Comparison of ENCODE assay signal across 13 cellular contexts in the genomic region with DNA sequence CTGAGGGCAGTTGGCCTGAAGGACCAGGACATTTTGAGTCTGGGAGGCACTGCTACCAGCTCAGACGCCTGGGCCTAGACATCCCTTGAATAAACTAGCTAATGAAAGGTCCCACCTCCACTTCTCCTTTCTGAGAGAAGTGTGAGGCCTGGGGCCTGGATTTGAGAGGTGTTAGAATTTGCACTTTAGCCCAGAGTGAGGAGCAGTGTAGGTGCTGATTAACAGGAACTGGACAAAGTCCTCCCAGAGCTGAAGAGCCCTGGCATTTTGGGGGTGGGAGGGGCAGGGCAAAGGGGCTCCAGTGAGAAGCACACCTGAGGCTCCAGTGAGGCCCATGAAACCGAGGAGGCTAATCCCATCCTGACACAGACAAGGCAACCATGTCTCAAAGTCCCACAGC. TPM values are rescaled to one million over a fixed set of nuclear protein-coding genes. Genes with fewer than 3 reads are reported as not detected.
DNase-seq lines count a peak whose midpoint lies in the region; TF ChIP-seq lines count a peak whose summit lies in the region.
"Had no signal": no experiment of that assay in that cellular context is flagged by ENCODE, and none has a peak within 500 bp of the region (broad histone marks: within the 10 kb centered on the region; RNA-seq: fewer than 3 reads in every experiment).

No MANE protein-coding gene starts in this region.

- H3K18ac ChIP-seq in neuronal stem cell (ENCODE audit: low read length): no peak overlapping the region

- TF ChIP-seq POLR2A in NB4 (IDR thresholded peaks at IDR 0.05; ENCODE audit: extremely low read depth, insufficient read length): no peak

- no peaks in the 10 kb centered on the region for H3K9me3 ChIP-seq in neuronal stem cell (replicated peaks in 1 of 2; ENCODE audit: control insufficient read depth in 2 of 2, insufficient read depth in 1 of 2, low read depth in 1 of 2, low read length in 2 of 2)

- peaks cover 8% of the 10 kb centered on the region for H3K27me3 Mint-ChIP-seq in activated naive CD4-positive, alpha-beta T cell treated with anti-CD3 and anti-CD28 coated beads, Interleukin-2, amount 10 ng/mL, durations not matched to agents 7 days and 5 days
- H3K27me3 Mint-ChIP-seq: B cell; CD4-positive, alpha-beta memory T cell had no signal

- no peak overlapping the region for H3K9ac ChIP-seq in neuronal stem cell (ENCODE audit: low read depth, low read length, poor library complexity)
- H3K9ac ChIP-seq: GM23248, KMS-11 had no signal

- no peak overlapping the region for H3K4me3 Mint-ChIP-seq in activated naive CD4-positive, alpha-beta T cell treated with anti-CD3 and anti-CD28 coated beads, Interleukin-2, amount 10 ng/mL, durations not matched to agents 7 days and 5 days
- H3K4me3 Mint-ChIP-seq: B cell; CD4-positive, alpha-beta memory T cell had no signal

- H3K27me3 ChIP-seq in neuronal stem cell (ENCODE audit: control insufficient read depth in 3 of 3, insufficient read depth in 3 of 3, low read depth in 1 of 3, low read length in 3 of 3): no peaks in the 10 kb centered on the region

- H3K9me3 Mint-ChIP-seq in activated naive CD4-positive, alpha-beta T cell treated with anti-CD3 and anti-CD28 coated beads, Interleukin-2, amount 10 ng/mL, durations not matched to agents 7 days and 5 days: no peaks in the 10 kb centered on the region
- H3K9me3 Mint-ChIP-seq: CD4-positive, alpha-beta memory T cell had no signal

- H3K79me1 ChIP-seq in neuronal stem cell (ENCODE audit: low read depth, low read length): no peaks in the 10 kb centered on the region

- H2BK120ac ChIP-seq in neuronal stem cell (ENCODE audit: low read depth, low read length): no peak overlapping the region

- no peak overlapping the region for H2BK15ac ChIP-seq in neuronal stem cell (ENCODE audit: low read length)

- H3K14ac ChIP-seq in neuronal stem cell (ENCODE audit: low read length): peak overlapping the region; percentile 17

- H3K4me2 ChIP-seq in neuronal stem cell (ENCODE audit: insufficient read depth, low read length, poor library complexity, severe bottlenecking): no peak overlapping the region
- H3K4me2 ChIP-seq: KMS-11 had no signal

- H2AFZ ChIP-seq in neuronal stem cell (ENCODE audit: low read length): no peak overlapping the region
- H2AFZ ChIP-seq: GM23248 had no signal

- no peak overlapping the region for H4K91ac ChIP-seq in neuronal stem cell (ENCODE audit: low read depth, low read length, poor library complexity)

- no CpG with 5 or more reads among the region's 2 CpGs for WGBS in neuronal stem cell (ENCODE audit: extremely low coverage in 2 of 2, insufficient read length in 2 of 2, insufficient replicate concordance in 1 of 2), 2 donors

- H3K4me1 Mint-ChIP-seq in activated naive CD4-positive, alpha-beta T cell treated with anti-CD3 and anti-CD28 coated beads, Interleukin-2, amount 10 ng/mL, durations not matched to agents 7 days and 5 days: no peaks in the 10 kb centered on the region
- H3K4me1 Mint-ChIP-seq: B cell; CD4-positive, alpha-beta memory T cell had no signal

- H3K36me3 Mint-ChIP-seq in activated naive CD4-positive, alpha-beta T cell treated with anti-CD3 and anti-CD28 coated beads, Interleukin-2, amount 10 ng/mL, durations not matched to agents 7 days and 5 days: no peaks in the 10 kb centered on the region
- H3K36me3 Mint-ChIP-seq: CD4-positive, alpha-beta memory T cell had no signal

- H2BK12ac ChIP-seq in neuronal stem cell (ENCODE audit: low read length): no peak overlapping the region

- no peak overlapping the region for H3K4me3 ChIP-seq in NB4 (ENCODE audit: low read depth, low read length)
- no peak overlapping the region for H3K4me3 ChIP-seq in neuronal stem cell (ENCODE audit: low read length in 2 of 2)
- H3K4me3 ChIP-seq: GM23248 had no signal

- H2AK5ac ChIP-seq in neuronal stem cell (ENCODE audit: low read depth, low read length): peak overlapping the region; percentile 45

- no peaks in the 10 kb centered on the region for H3K4me1 ChIP-seq in neuronal stem cell (ENCODE audit: control insufficient read depth in 2 of 2, insufficient read depth in 1 of 2, low read depth in 1 of 2, low read length in 2 of 2)

- H3K23ac ChIP-seq in neuronal stem cell (ENCODE audit: low read depth, low read length, poor library complexity): no peak overlapping the region

- peak; percentile 43 for DNase-seq in NB4 (ENCODE audit: low read depth)
- DNase-seq in iPS-NIHi11 (ENCODE audit: low spot score): peak; percentile 4
- no peak for DNase-seq in neuronal stem cell (ENCODE audit: low spot score)
- no peak for DNase-seq in activated naive CD4-positive, alpha-beta T cell treated with anti-CD3 and anti-CD28 coated beads, Interleukin-2, amount 10 ng/mL, durations not matched to agents 7 days and 5 days
- DNase-seq in NOMO-1 treated with dmso at 0.1 percent for 144 hours (lab: John Stamatoyannopoulos, UW; ENCODE audit: unreplicated experiment): no peak
- DNase-seq: CD4-positive, alpha-beta memory T cell; DND-41; GM23248; NCI-H187 treated with DMSO at 0.1 percent for 48 hours; NCI-H2171; SHP77 treated with DMSO at 0.1 percent for 48 hours had no signal

- no peak overlapping the region for H3K27ac ChIP-seq in neuronal stem cell (replicated peaks; ENCODE audit: low read length)
- H3K27ac ChIP-seq: GM23248, KMS-11 had no signal

- H2BK5ac ChIP-seq in neuronal stem cell (ENCODE audit: low read length): no peak overlapping the region

- no peak for TF ChIP-seq CTCF in NB4 (IDR thresholded peaks at IDR 0.05; ENCODE audit: low read depth, low read length)

- no peaks in the 10 kb centered on the region for H3K36me3 ChIP-seq in neuronal stem cell (replicated peaks in 1 of 2; ENCODE audit: control insufficient read depth in 2 of 2, insufficient read depth in 2 of 2, low read length in 2 of 2)

- H3K27ac Mint-ChIP-seq in activated naive CD4-positive, alpha-beta T cell treated with anti-CD3 and anti-CD28 coated beads, Interleukin-2, amount 10 ng/mL, durations not matched to agents 7 days and 5 days: no peak overlapping the region
- H3K27ac Mint-ChIP-seq: B cell; CD4-positive, alpha-beta memory T cell had no signal

- CTCF ChIA-PET in activated naive CD4-positive, alpha-beta T cell treated with anti-CD3 and anti-CD28 coated beads, Interleukin-2, amount 10 ng/mL, durations not matched to agents 7 days and 5 days (lab: Charles Lee): no interaction called here

- no peak overlapping the region for H3K4ac ChIP-seq in neuronal stem cell (ENCODE audit: low read length)

- H4K8ac ChIP-seq in neuronal stem cell (ENCODE audit: low read depth, low read length): no peak overlapping the region

RNA-seq across cellular contexts. Expression of a gene that starts 15.2 kb away (rescaled TPM):
- polyA plus RNA-seq in neuronal stem cell (2013, experiment 1 of 2): 54.5 TPM
- 53.6 TPM for polyA plus RNA-seq in neuronal stem cell (2013, experiment 2 of 2)

RNA-seq across cellular contexts. Expression of a gene that starts 47.1 kb away (rescaled TPM):
- polyA plus RNA-seq in neuronal stem cell (2013, experiment 1 of 2): 133 TPM
- polyA plus RNA-seq in neuronal stem cell (2013, experiment 2 of 2): 137 TPM

RNA-seq across cellular contexts. Expression of a gene that starts 57.2 kb away (rescaled TPM):
- polyA plus RNA-seq in neuronal stem cell (2013, experiment 1 of 2): 35.6 TPM
- polyA plus RNA-seq in neuronal stem cell (2013, experiment 2 of 2): 37.6 TPM

RNA-seq across cellular contexts. Expression of a gene that starts 57.3 kb away (rescaled TPM):
- polyA plus RNA-seq in neuronal stem cell (2013, experiment 1 of 2): 94.3 TPM
- 93.2 TPM for polyA plus RNA-seq in neuronal stem cell (2013, experiment 2 of 2)

RNA-seq across cellular contexts. Expression of a gene that starts 57.7 kb away (rescaled TPM):
- 16.8 TPM for polyA plus RNA-seq in neuronal stem cell (2013, experiment 1 of 2)
- polyA plus RNA-seq in neuronal stem cell (2013, experiment 2 of 2): 16.0 TPM

Comparison
In these comparisons a context has a peak if more than half of its experiments do, and no peak if none do; other contexts are left out.
1. DNase-seq: peak in NB4 (single experiment) and iPS-NIHi11 (single experiment); none in neuronal stem cell (single experiment), activated naive CD4-positive, alpha-beta T cell treated with anti-CD3 and anti-CD28 coated beads, Interleukin-2, amount 10 ng/mL, durations not matched to agents 7 days and 5 days (single experiment) and NOMO-1 treated with dmso at 0.1 percent for 144 hours (single experiment).